ENCODE assay signal across 31 cellular contexts in the genomic region with DNA sequence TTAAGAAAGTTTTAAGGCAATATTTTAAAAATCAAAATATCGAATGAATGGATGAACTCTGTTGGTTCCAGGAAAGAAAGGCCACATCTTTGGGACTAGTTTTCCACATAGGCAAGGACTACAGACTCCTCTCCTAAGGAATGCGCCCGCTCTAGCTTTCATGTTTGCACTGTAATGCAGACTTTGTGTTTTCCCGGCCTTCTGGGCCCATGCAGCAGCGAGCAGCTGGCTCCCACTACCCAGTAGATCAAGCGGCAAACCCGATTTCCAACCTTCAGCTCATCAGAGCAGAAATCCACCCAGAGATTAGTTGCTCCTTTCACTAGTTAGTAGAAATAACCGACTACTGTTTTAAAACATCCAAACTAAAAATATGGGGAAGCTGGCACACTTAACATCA. TPM values are rescaled to one million over a fixed set of nuclear protein-coding genes. Genes with fewer than 3 reads are reported as not detected.
"Had no signal": no experiment of that assay in that cellular context is flagged by ENCODE, and none has a peak within 500 bp of the region (broad histone marks: within the 10 kb centered on the region; RNA-seq: fewer than 3 reads in every experiment).

No MANE protein-coding gene starts in this region.

- H3K27me3 Mint-ChIP-seq: stimulated activated naive CD8-positive, alpha-beta T cell treated with anti-CD3 and anti-CD28 coated beads, Interleukin-15, amount 100 ng/mL, for 72 hours had no signal

- H3K4me3 Mint-ChIP-seq: naive thymus-derived CD8-positive, alpha-beta T cell; stimulated activated naive CD8-positive, alpha-beta T cell treated with anti-CD3 and anti-CD28 coated beads, Interleukin-15, amount 100 ng/mL, for 72 hours had no signal

- H3K9me3 Mint-ChIP-seq: naive thymus-derived CD8-positive, alpha-beta T cell; stimulated activated naive CD8-positive, alpha-beta T cell treated with anti-CD3 and anti-CD28 coated beads, Interleukin-15, amount 100 ng/mL, for 72 hours had no signal

- H3K36me3 Mint-ChIP-seq: naive thymus-derived CD8-positive, alpha-beta T cell had no signal

- H3K9me3 ChIP-seq: esophagus muscularis mucosa, gastroesophageal sphincter, heart left ventricle, left ventricle myocardium inferior, lower lobe of right lung, prostate gland, right atrium auricular region, suprapubic skin, transverse colon, upper lobe of right lung, uterus had no signal

- H3K27ac Mint-ChIP-seq: naive thymus-derived CD8-positive, alpha-beta T cell; stimulated activated naive CD8-positive, alpha-beta T cell treated with anti-CD3 and anti-CD28 coated beads, Interleukin-15, amount 100 ng/mL, for 72 hours had no signal

- H3K27me3 ChIP-seq: dorsolateral prefrontal cortex, esophagus muscularis mucosa, foreskin keratinocyte, hepatocyte, right atrium auricular region, suprapubic skin, transverse colon, upper lobe of right lung, uterus had no signal

- H2AFZ ChIP-seq: hepatocyte had no signal

- H3K4me1 ChIP-seq: esophagus muscularis mucosa, foreskin keratinocyte, gastroesophageal sphincter, heart left ventricle, left ventricle myocardium inferior, lower lobe of right lung, prostate gland, right atrium auricular region, suprapubic skin, upper lobe of right lung, uterus had no signal

- H3K36me3 ChIP-seq: esophagus muscularis mucosa, gastroesophageal sphincter, heart left ventricle, left ventricle myocardium inferior, lower lobe of right lung, prostate gland, right atrium auricular region, suprapubic skin, transverse colon, upper lobe of right lung, uterus had no signal

- H3K4me3 ChIP-seq: dorsolateral prefrontal cortex, esophagus muscularis mucosa, gastroesophageal sphincter, heart left ventricle, hepatocyte, left ventricle myocardium inferior, lower lobe of right lung, prostate gland, right atrium auricular region, smooth muscle cell, suprapubic skin, transverse colon, upper lobe of right lung, uterus had no signal

- DNase-seq: dorsolateral prefrontal cortex; effector CD8-positive, alpha-beta T cell; foreskin keratinocyte; heart left ventricle; left cardiac atrium; left ventricle myocardium inferior; lower lobe of right lung; naive thymus-derived CD8-positive, alpha-beta T cell; stimulated activated CD4-positive, alpha-beta T cell treated with anti-CD3 and anti-CD28 coated beads, Interleukin-12 subunit alpha, Interleukin-12 subunit beta, amount 100 ng/mL, for 4 hours; stimulated activated CD4-positive, alpha-beta T cell treated with anti-CD3 and anti-CD28 coated beads, Interleukin-1b, Interleukin-23, amount 100 ng/mL, for 48 hours; stimulated activated CD4-positive, alpha-beta T cell treated with anti-CD3 and anti-CD28 coated beads, Interleukin-4, amount 100 ng/mL, for 1 hour; stimulated activated CD8-positive, alpha-beta memory T cell treated with anti-CD3 and anti-CD28 coated beads, Interleukin-4, amount 100 ng/mL, for 48 hours; stimulated activated naive CD4-positive, alpha-beta T cell; stimulated activated naive CD8-positive, alpha-beta T cell treated with anti-CD3 and anti-CD28 coated beads, Interleukin-15, amount 100 ng/mL, for 72 hours; transverse colon; upper lobe of right lung; uterus had no signal

- ATAC-seq: foreskin keratinocyte; gastroesophageal sphincter; heart left ventricle; left cardiac atrium; naive thymus-derived CD8-positive, alpha-beta T cell; sciatic nerve; stimulated activated naive CD8-positive, alpha-beta T cell treated with anti-CD3 and anti-CD28 coated beads, Interleukin-15, amount 100 ng/mL, for 72 hours; upper lobe of right lung had no signal

- H3K4me2 ChIP-seq: hepatocyte, smooth muscle cell had no signal

- H3K79me2 ChIP-seq: hepatocyte had no signal

- H3K27ac ChIP-seq: dorsolateral prefrontal cortex, esophagus muscularis mucosa, foreskin keratinocyte, gastroesophageal sphincter, heart left ventricle, hepatocyte, left ventricle myocardium inferior, lower lobe of right lung, prostate gland, right atrium auricular region, suprapubic skin, transverse colon, upper lobe of right lung, uterus had no signal

- H3K4me1 Mint-ChIP-seq: naive thymus-derived CD8-positive, alpha-beta T cell; stimulated activated naive CD8-positive, alpha-beta T cell treated with anti-CD3 and anti-CD28 coated beads, Interleukin-15, amount 100 ng/mL, for 72 hours had no signal

RNA-seq across cellular contexts. Expression of a gene that starts 27.7 kb away (rescaled TPM):
- total RNA-seq: endothelial cell of umbilical vein; esophagus muscularis mucosa; fibroblast of lung; heart left ventricle; left cardiac atrium; left ventricle myocardium inferior; mesenteric fat pad; myocyte; naive thymus-derived CD8-positive, alpha-beta T cell; osteoblast; right atrium auricular region; sciatic nerve had no signal
- polyA plus RNA-seq: endothelial cell of umbilical vein; fibroblast of lung; heart left ventricle; naive thymus-derived CD8-positive, alpha-beta T cell; neural cell; smooth muscle cell had no signal
